In the genomic region with DNA sequence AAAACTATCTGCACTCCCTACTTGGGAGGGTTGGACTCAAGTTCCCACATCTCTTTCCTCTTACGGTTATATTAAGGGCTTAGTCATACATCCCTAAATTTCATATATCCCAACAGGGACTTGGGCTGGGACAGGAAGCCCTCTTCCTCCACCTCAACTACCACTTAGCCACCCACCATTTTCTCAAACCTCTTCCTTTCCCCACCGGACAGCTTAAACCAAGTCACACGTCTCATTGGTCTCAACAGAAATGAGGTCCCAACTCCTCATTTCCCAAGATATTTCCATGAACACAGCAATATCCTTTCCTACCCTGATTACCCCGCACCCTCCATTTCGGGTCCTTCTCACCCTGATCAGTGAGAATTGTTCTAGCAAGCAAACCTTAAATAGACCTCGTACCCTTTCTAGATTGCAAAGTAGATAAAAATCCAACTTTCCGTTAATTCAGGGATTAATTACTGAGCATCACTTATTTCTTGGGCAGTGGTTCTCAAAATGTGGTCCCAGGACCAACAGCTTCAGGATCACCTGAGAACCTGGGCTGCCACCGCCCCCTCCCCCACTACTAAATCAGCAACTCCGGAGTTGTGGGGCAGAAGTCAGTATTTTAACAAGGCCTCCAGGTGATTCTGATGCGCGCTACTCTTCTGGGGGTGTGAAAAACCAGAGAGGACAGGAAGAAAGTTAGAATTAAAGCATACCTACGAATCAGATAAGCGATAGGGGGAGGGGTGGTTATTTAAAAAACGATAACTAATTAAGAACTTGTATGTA, we compare ENCODE assay signal across 8 cellular contexts. TPM values are rescaled to one million over a fixed set of nuclear protein-coding genes. Genes with fewer than 3 reads are reported as not detected.
DNase-seq lines count a peak whose midpoint lies in the region; ATAC-seq and TF ChIP-seq lines count a peak whose summit lies in the region.

No MANE protein-coding gene starts in this region.

- intact Hi-C loops in right lobe of liver (cut with DNase I) = loop anchor here in 1 of 2 donors (10.0 kb wide), 1 partner anchor 45 kb away; a partner anchor contains a TSS

- peaks cover 7% of the 10 kb centered on the region for H3K4me1 ChIP-seq in RWPE2 (ENCODE audit: insufficient read depth, poor library complexity, severe bottlenecking)
- peaks cover 0 to 22% (median 2%) of the 10 kb centered on the region in 4 donors for H3K4me1 ChIP-seq in right lobe of liver

- H3K4me3 ChIP-seq in RWPE2 (ENCODE audit: severe bottlenecking) (peak overlapping the region; percentile 61), right lobe of liver (peak overlapping the region; percentile 69 to 83 (median 76))

- no peaks in the 10 kb centered on the region for H3K9me3 ChIP-seq in RWPE2 (ENCODE audit: severe bottlenecking)
- no peaks in the 10 kb centered on the region for H3K9me3 ChIP-seq in right lobe of liver

- DNase-seq in RWPE2 (ENCODE audit: low spot score) (no peak), right lobe of liver (peak in 1 of 3 donors; percentile 54), OCI-M2 (lab: John Stamatoyannopoulos, UW; ENCODE audit: unreplicated experiment) (no peak)
- DNase-seq in stimulated activated naive CD4-positive, alpha-beta T cell treated with Interleukin-2 at 50 U/mL for 16 hours (lab: John Stamatoyannopoulos, UW) = peak; percentile 3

- peak overlapping the region; percentile 76 for H3K27ac ChIP-seq in 22Rv1
- H3K27ac ChIP-seq in RWPE2 (ENCODE audit: poor library complexity, severe bottlenecking) = peak overlapping the region; percentile 58
- H3K27ac ChIP-seq in cingulate gyrus (ENCODE audit: low read depth, low read length) = peak overlapping the region; percentile 78
- H3K27ac ChIP-seq in right lobe of liver = peak overlapping the region; percentile 78 to 84 (median 80)

- peaks cover 24% of the 10 kb centered on the region for H3K36me3 ChIP-seq in RWPE2 (ENCODE audit: low read depth)
- H3K36me3 ChIP-seq in right lobe of liver = no peaks in the 10 kb centered on the region

- ATAC-seq in GM18502 (IDR thresholded peaks at IDR 0.05; ENCODE audit: poor library complexity, unreplicated experiment) = peak; percentile 44
- ATAC-seq in HG02981 (IDR thresholded peaks at IDR 0.05; ENCODE audit: unreplicated experiment) = peak; percentile 30
- peak; percentile 15 for ATAC-seq in RWPE2 (ENCODE audit: low read depth)
- peak; percentile 53 to 65 (median 62) for ATAC-seq in right lobe of liver

- no peak for TF ChIP-seq CTCF in 22Rv1 (IDR thresholded peaks at IDR 0.05)
- TF ChIP-seq CTCF in RWPE2 (IDR thresholded peaks at IDR 0.05; ENCODE audit: poor library complexity, severe bottlenecking) = no peak
- no peak for TF ChIP-seq CTCF in right lobe of liver (IDR thresholded peaks at IDR 0.05)

- WGBS in right lobe of liver (ENCODE audit: insufficient coverage, low coverage, low lambda C conversion rate, missing lambda C conversion rate) = 4% methylated on average over 14 of the region's 14 CpGs

- no peak for TF ChIP-seq POLR2A in right lobe of liver (IDR thresholded peaks at IDR 0.05)

- H3K27me3 ChIP-seq in RWPE2 (ENCODE audit: insufficient read depth, poor library complexity, severe bottlenecking) = no peaks in the 10 kb centered on the region
- H3K27me3 ChIP-seq in right lobe of liver = no peaks in the 10 kb centered on the region

RNA-seq across cellular contexts. Expression of a gene that starts 0.5 kb away (rescaled TPM):
- 1 to 10 TPM; 4.3 to 6.0 (median 5.0) TPM for total RNA-seq in right lobe of liver

RNA-seq across cellular contexts. Expression of a gene that starts 48.6 kb away (rescaled TPM):
- total RNA-seq in right lobe of liver = 10 to 100 TPM in 4 of 6 experiments, 1 to 10 TPM in 2; 9.1 to 13.1 (median 10.9) TPM

RNA-seq across cellular contexts. Expression of a gene that starts 54.7 kb away (rescaled TPM):
- total RNA-seq in right lobe of liver = 10 to 100 TPM; 17.7 to 31.5 (median 25.5) TPM
